ENCODE assay signal across 17 cellular contexts in genomic region chr3:114627760-114628159, GRCh38.
DNase-seq lines count a peak whose midpoint lies in the region; ATAC-seq and TF ChIP-seq lines count a peak whose summit lies in the region.
"Had no signal": no experiment of that assay in that cellular context is flagged by ENCODE, and none has a peak within 500 bp of the region (broad histone marks: within the 10 kb centered on the region; RNA-seq: fewer than 3 reads in every experiment).

No MANE protein-coding gene starts in this region.

- DNase-seq in HFFc6: peak; percentile 48
- peak; percentile 73 for DNase-seq in fibroblast of mammary gland (ENCODE audit: low read depth)
- DNase-seq in mucosa of descending colon: no peak
- peak in 1 of 2 donors; percentile 7 for DNase-seq in thyroid gland
- no peak for DNase-seq in activated CD8-positive, alpha-beta memory T cell treated with anti-CD3 and anti-CD28 coated beads for 24 hours
- DNase-seq in activated effector memory CD4-positive, alpha-beta T cell treated with anti-CD3 and anti-CD28 coated beads, Interleukin-2, amount 50 U/mL, for 16 hours: no peak
- no peak for DNase-seq in SK-N-DZ (ENCODE audit: low spot score)
- DNase-seq: activated naive CD4-positive, alpha-beta T cell treated with anti-CD3 and anti-CD28 coated beads, Interleukin-2, amount 10 ng/mL, durations not matched to agents 7 days and 5 days; DMS79 treated with DMSO at 0.1 percent for 48 hours; NCI-H2029; NCI-H69; stimulated activated naive CD4-positive, alpha-beta T cell treated with Interleukin-2 at 50 U/mL for 16 hours; T-helper 17 cell had no signal

- peaks cover 3% of the 10 kb centered on the region; the same call in 1 of the 2 replicates for H3K27me3 Mint-ChIP-seq in HFFc6 (ENCODE audit: insufficient read depth)
- H3K27me3 Mint-ChIP-seq: activated naive CD4-positive, alpha-beta T cell treated with anti-CD3 and anti-CD28 coated beads, Interleukin-2, amount 10 ng/mL, durations not matched to agents 7 days and 5 days; T-helper 17 cell had no signal

- no peaks in the 10 kb centered on the region for H3K36me3 Mint-ChIP-seq in HFFc6 (ENCODE audit: low read depth)
- H3K36me3 Mint-ChIP-seq: activated naive CD4-positive, alpha-beta T cell treated with anti-CD3 and anti-CD28 coated beads, Interleukin-2, amount 10 ng/mL, durations not matched to agents 7 days and 5 days had no signal

- H3K36me3 ChIP-seq in mucosa of descending colon (ENCODE audit: low read depth) (no peaks in the 10 kb centered on the region), thyroid gland (no peaks in the 10 kb centered on the region)

- H3K9me3 Mint-ChIP-seq in HFFc6: no peaks in the 10 kb centered on the region
- H3K9me3 Mint-ChIP-seq: activated naive CD4-positive, alpha-beta T cell treated with anti-CD3 and anti-CD28 coated beads, Interleukin-2, amount 10 ng/mL, durations not matched to agents 7 days and 5 days; neural crest cell had no signal

- H3K4me1 ChIP-seq in mucosa of descending colon (ENCODE audit: low read depth): peaks cover 4% of the 10 kb centered on the region
- H3K4me1 ChIP-seq in thyroid gland: peaks cover 22 to 39% of the 10 kb centered on the region in 2 donors

- TF ChIP-seq CTCF in HFFc6 (IDR thresholded peaks at IDR 0.05) (no peak), fibroblast of mammary gland (conservative IDR thresholded peaks at IDR 0.05; ENCODE audit: control insufficient read depth, insufficient read depth, low read depth, low read length) (no peak), mucosa of descending colon (IDR thresholded peaks at IDR 0.05) (no peak), thyroid gland (IDR thresholded peaks at IDR 0.05) (no peak)

- no peak overlapping the region for H3K4me3 Mint-ChIP-seq in HFFc6
- H3K4me3 Mint-ChIP-seq: activated naive CD4-positive, alpha-beta T cell treated with anti-CD3 and anti-CD28 coated beads, Interleukin-2, amount 10 ng/mL, durations not matched to agents 7 days and 5 days; neural crest cell; T-helper 17 cell had no signal

- H3K9me3 ChIP-seq in mucosa of descending colon (no peaks in the 10 kb centered on the region), thyroid gland (no peaks in the 10 kb centered on the region)

- peak overlapping the region; percentile 16 to 99 (median 98) for H3K27ac ChIP-seq in thyroid gland
- H3K27ac ChIP-seq: C4-2B, hepatocyte had no signal

- ATAC-seq in mucosa of descending colon: peak; percentile 13
- ATAC-seq: T-helper 17 cell had no signal

- WGBS in thyroid gland, 2 donors: 81 to 87% methylated on average over 4 of the region's 4 CpGs

- H3K4me3 ChIP-seq in fibroblast of mammary gland (ENCODE audit: control insufficient read depth, low read depth, low read length) (no peak overlapping the region), mucosa of descending colon (no peak overlapping the region), thyroid gland (replicated peaks in 1 of 3) (no peak overlapping the region)
- H3K4me3 ChIP-seq: hepatocyte, skin epidermis had no signal

- peak overlapping the region; percentile 63 for H3K27ac Mint-ChIP-seq in HFFc6
- H3K27ac Mint-ChIP-seq: activated naive CD4-positive, alpha-beta T cell treated with anti-CD3 and anti-CD28 coated beads, Interleukin-2, amount 10 ng/mL, durations not matched to agents 7 days and 5 days; T-helper 17 cell had no signal

- H3K27me3 ChIP-seq in thyroid gland: no peaks in the 10 kb centered on the region
- H3K27me3 ChIP-seq: hepatocyte had no signal

- TF ChIP-seq POLR2A in thyroid gland (IDR thresholded peaks at IDR 0.05): no peak

- H3K4me1 Mint-ChIP-seq in HFFc6 (ENCODE audit: low read depth): peaks cover 60% of the 10 kb centered on the region
- H3K4me1 Mint-ChIP-seq: activated naive CD4-positive, alpha-beta T cell treated with anti-CD3 and anti-CD28 coated beads, Interleukin-2, amount 10 ng/mL, durations not matched to agents 7 days and 5 days had no signal

- intact Hi-C loops in mucosa of descending colon (cut with DNase I, micrococcal nuclease): no loop called here
- intact Hi-C loops in thyroid gland (cut with DNase I): no loop called here

Comparison
In these comparisons a context has a peak if more than half of its experiments do, and no peak if none do; other contexts are left out.
1. DNase-seq: peak in HFFc6 (single experiment) and fibroblast of mammary gland (single experiment); none in mucosa of descending colon (0 of 3), activated CD8-positive, alpha-beta memory T cell treated with anti-CD3 and anti-CD28 coated beads for 24 hours (single experiment), activated effector memory CD4-positive, alpha-beta T cell treated with anti-CD3 and anti-CD28 coated beads, Interleukin-2, amount 50 U/mL, for 16 hours (single experiment) and SK-N-DZ (single experiment).